ENCODE assay signal across 22 cellular contexts in genomic region chr7:116788542-116789197, GRCh38.
DNase-seq lines count a peak whose midpoint lies in the region; ATAC-seq and TF ChIP-seq lines count a peak whose summit lies in the region.
"Had no signal": no experiment of that assay in that cellular context is flagged by ENCODE, and none has a peak within 500 bp of the region (broad histone marks: within the 10 kb centered on the region; RNA-seq: fewer than 3 reads in every experiment).

No MANE protein-coding gene starts in this region.

- peaks cover 0 to 4% of the 10 kb centered on the region in 2 donors for H3K27me3 Mint-ChIP-seq in CD4-positive, alpha-beta memory T cell

- H3K27me3 ChIP-seq in left lung (no peaks in the 10 kb centered on the region), upper lobe of right lung (no peaks in the 10 kb centered on the region)
- no peaks in the 10 kb centered on the region for H3K27me3 ChIP-seq in CD4-positive, alpha-beta memory T cell (ENCODE audit: insufficient read depth, low read length)
- H3K27me3 ChIP-seq: BLaER1 treated with 17β-estradiol and CSF1 and Interleukin-3, amounts not matched to agents 10 nM and 100 nM had no signal

- no peaks in the 10 kb centered on the region for H3K36me3 Mint-ChIP-seq in CD4-positive, alpha-beta memory T cell

- H3K4me3 ChIP-seq in LNCaP clone FGC (ENCODE audit: low read depth, low read length) = no peak overlapping the region; the same call in 1 of the 2 replicates
- H3K4me3 ChIP-seq in left lung = no peak overlapping the region
- H3K4me3 ChIP-seq in upper lobe of right lung = no peak overlapping the region
- H3K4me3 ChIP-seq in CD4-positive, alpha-beta memory T cell (ENCODE audit: low read length in 2 of 2) = no peak overlapping the region
- H3K4me3 ChIP-seq: BLaER1 treated with 17β-estradiol and CSF1 and Interleukin-3, amounts not matched to agents 10 nM and 100 nM; K562 had no signal

- H3K27ac ChIP-seq in epithelial cell of prostate (peak overlapping the region; percentile 3), left lung (peak overlapping the region in 1 of 2 donors; percentile 1), upper lobe of right lung (no peak overlapping the region)
- H3K27ac ChIP-seq in CD4-positive, alpha-beta memory T cell (ENCODE audit: low read depth, low read length) = no peak overlapping the region
- H3K27ac ChIP-seq: BLaER1 treated with 17β-estradiol and CSF1 and Interleukin-3, amounts not matched to agents 10 nM and 100 nM had no signal

- no peaks in the 10 kb centered on the region for H3K4me1 Mint-ChIP-seq in CD4-positive, alpha-beta memory T cell

- peaks cover 0 to 7% of the 10 kb centered on the region in 2 donors for H3K4me1 ChIP-seq in left lung
- no peaks in the 10 kb centered on the region for H3K4me1 ChIP-seq in upper lobe of right lung
- H3K4me1 ChIP-seq in CD4-positive, alpha-beta memory T cell (ENCODE audit: insufficient read depth, low read length) = no peaks in the 10 kb centered on the region

- H3K36me3 ChIP-seq in left lung = peaks cover 0 to 6% of the 10 kb centered on the region in 2 donors
- H3K36me3 ChIP-seq in upper lobe of right lung = no peaks in the 10 kb centered on the region
- H3K36me3 ChIP-seq in CD4-positive, alpha-beta memory T cell (ENCODE audit: insufficient read depth, low read length) = no peaks in the 10 kb centered on the region
- H3K36me3 ChIP-seq: BLaER1 treated with 17β-estradiol and CSF1 and Interleukin-3, amounts not matched to agents 10 nM and 100 nM had no signal

- DNase-seq in LNCaP clone FGC (ENCODE audit: low read depth) (peak; percentile 83), epithelial cell of prostate (ENCODE audit: low read depth, low spot score) (no peak), left lung (no peak), upper lobe of right lung (no peak), HPDE6-E6E7 (ENCODE audit: extremely low spot score) (no peak)
- no peak for DNase-seq in stimulated activated CD4-positive, alpha-beta T cell treated with anti-CD3 and anti-CD28 coated beads, Interleukin-4, amount 100 ng/mL, for 24 hours
- DNase-seq in CD4-positive, alpha-beta memory T cell = no peak
- DNase-seq: ACHN; DMS53; GDM1; GOT3; MM.1S; NCI-H1092 treated with DMSO at 0.1 percent for 48 hours; NCI-H1436 treated with DMSO at 0.1 percent for 48 hours; NCI-H2029; NCI-H2227 treated with DMSO at 0.1 percent for 48 hours; NCI-H510A treated with DMSO at 0.1 percent for 48 hours; NCI-H748 treated with DMSO at 0.1 percent for 48 hours; NK-92 treated with Interleukin-12 subunit alpha and Interleukin-12 subunit beta, amount 100 ng/mL, for 24 hours had no signal

- H3K4me3 Mint-ChIP-seq in CD4-positive, alpha-beta memory T cell = no peak overlapping the region

- POLR2A ChIA-PET in CD4-positive, alpha-beta memory T cell (lab: Charles Lee; ENCODE audit: partially characterized antibody) = no interaction called here

- no peaks in the 10 kb centered on the region for H3K9me3 Mint-ChIP-seq in CD4-positive, alpha-beta memory T cell

- intact Hi-C loops in left lung (cut with DNase I) = loop anchor here in 1 of 2 donors (10.0 kb wide), 1 partner anchor 114 kb away; the partner anchor contains the start of gene MET
- intact Hi-C loops in upper lobe of right lung (cut with DNase I) = no loop called here
- intact Hi-C loops in CD4-positive, alpha-beta memory T cell (cut with micrococcal nuclease) = no loop called here

- TF ChIP-seq CTCF in LNCaP clone FGC (IDR thresholded peaks at IDR 0.05; ENCODE audit: control insufficient read depth, extremely low read depth, insufficient read depth) (no peak), left lung (IDR thresholded peaks at IDR 0.05) (no peak), upper lobe of right lung (IDR thresholded peaks at IDR 0.05) (no peak)

- CTCF ChIA-PET in CD4-positive, alpha-beta memory T cell (lab: Charles Lee; ENCODE audit: partially characterized antibody) = no interaction called here

- ATAC-seq in left lung (peak; percentile 46), upper lobe of right lung (peak; percentile 57)
- ATAC-seq: K562, SK-N-SH treated with all-trans-retinoic acid at 6 μM for 48 hours had no signal

- H3K27ac Mint-ChIP-seq in CD4-positive, alpha-beta memory T cell = no peak overlapping the region

- no peaks in the 10 kb centered on the region for H3K9me3 ChIP-seq in left lung
- no peaks in the 10 kb centered on the region for H3K9me3 ChIP-seq in upper lobe of right lung
- H3K9me3 ChIP-seq in CD4-positive, alpha-beta memory T cell (ENCODE audit: control insufficient read depth in 1 of 2, low read length in 2 of 2) = no peaks in the 10 kb centered on the region
- H3K9me3 ChIP-seq: BLaER1 treated with 17β-estradiol and CSF1 and Interleukin-3, amounts not matched to agents 10 nM and 100 nM had no signal
